3 cellular contexts compared by ENCODE assay signal in the genomic region with DNA sequence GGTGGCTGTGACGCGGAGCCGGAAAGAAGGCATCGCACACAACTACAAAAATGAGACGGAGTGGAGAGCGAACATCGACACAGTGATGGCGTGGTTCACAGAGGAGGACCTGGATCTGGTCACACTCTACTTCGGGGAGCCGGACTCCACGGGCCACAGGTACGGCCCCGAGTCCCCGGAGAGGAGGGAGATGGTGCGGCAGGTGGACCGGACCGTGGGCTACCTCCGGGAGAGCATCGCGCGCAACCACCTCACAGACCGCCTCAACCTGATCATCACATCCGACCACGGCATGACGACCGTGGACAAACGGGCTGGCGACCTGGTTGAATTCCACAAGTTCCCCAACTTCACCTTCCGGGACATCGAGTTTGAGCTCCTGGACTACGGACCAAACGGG.
TF ChIP-seq lines count a peak whose summit lies in the region.

No MANE protein-coding gene starts in this region.

TF ChIP-seq in IMR-90, 13 proteins besides CTCF, POLR2A, EP300 and RAD21:
- TF ChIP-seq SMC3 (IDR thresholded peaks at IDR 0.05; ENCODE audit: low read depth, low read length) = no peak
- TF ChIP-seq MAZ (IDR thresholded peaks at IDR 0.05; ENCODE audit: borderline replicate concordance, low read depth, low read length) = no peak
- no peak for TF ChIP-seq RCOR1 (IDR thresholded peaks at IDR 0.05; ENCODE audit: insufficient replicate concordance, low read length)
- no peak for TF ChIP-seq BHLHE40 (IDR thresholded peaks at IDR 0.05; ENCODE audit: low read depth, low read length)
- TF ChIP-seq, protein P1, sequence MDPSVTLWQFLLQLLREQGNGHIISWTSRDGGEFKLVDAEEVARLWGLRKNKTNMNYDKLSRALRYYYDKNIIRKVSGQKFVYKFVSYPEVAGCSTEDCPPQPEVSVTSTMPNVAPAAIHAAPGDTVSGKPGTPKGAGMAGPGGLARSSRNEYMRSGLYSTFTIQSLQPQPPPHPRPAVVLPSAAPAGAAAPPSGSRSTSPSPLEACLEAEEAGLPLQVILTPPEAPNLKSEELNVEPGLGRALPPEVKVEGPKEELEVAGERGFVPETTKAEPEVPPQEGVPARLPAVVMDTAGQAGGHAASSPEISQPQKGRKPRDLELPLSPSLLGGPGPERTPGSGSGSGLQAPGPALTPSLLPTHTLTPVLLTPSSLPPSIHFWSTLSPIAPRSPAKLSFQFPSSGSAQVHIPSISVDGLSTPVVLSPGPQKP (IDR thresholded peaks at IDR 0.05; ENCODE audit: borderline replicate concordance, low read depth, low read length) = no peak
- TF ChIP-seq CEBPB (IDR thresholded peaks at IDR 0.05; ENCODE audit: low read depth, low read length) = no peak
- TF ChIP-seq CHD1 (IDR thresholded peaks at IDR 0.05; ENCODE audit: low read depth, low read length) = no peak
- TF ChIP-seq FOS (IDR thresholded peaks at IDR 0.05; ENCODE audit: low read depth, low read length) = no peak
- TF ChIP-seq NFE2L2 (IDR thresholded peaks at IDR 0.05; ENCODE audit: low read depth, low read length) = no peak
- TF ChIP-seq MAFK (IDR thresholded peaks at IDR 0.05; ENCODE audit: low read depth, low read length) = no peak
- TF ChIP-seq, protein P2, sequence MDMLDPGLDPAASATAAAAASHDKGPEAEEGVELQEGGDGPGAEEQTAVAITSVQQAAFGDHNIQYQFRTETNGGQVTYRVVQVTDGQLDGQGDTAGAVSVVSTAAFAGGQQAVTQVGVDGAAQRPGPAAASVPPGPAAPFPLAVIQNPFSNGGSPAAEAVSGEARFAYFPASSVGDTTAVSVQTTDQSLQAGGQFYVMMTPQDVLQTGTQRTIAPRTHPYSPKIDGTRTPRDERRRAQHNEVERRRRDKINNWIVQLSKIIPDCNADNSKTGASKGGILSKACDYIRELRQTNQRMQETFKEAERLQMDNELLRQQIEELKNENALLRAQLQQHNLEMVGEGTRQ (IDR thresholded peaks at IDR 0.05; ENCODE audit: low read depth, low read length) = no peak
- TF ChIP-seq RFX5 (IDR thresholded peaks at IDR 0.05; ENCODE audit: low read depth, low read length) = no peak
- TF ChIP-seq MXI1 (IDR thresholded peaks at IDR 0.05; ENCODE audit: borderline replicate concordance, low read depth, low read length) = no peak

TF ChIP-seq in GM12878, 131 proteins besides CTCF, POLR2A, EP300 and RAD21:
- TF ChIP-seq, protein P3, sequence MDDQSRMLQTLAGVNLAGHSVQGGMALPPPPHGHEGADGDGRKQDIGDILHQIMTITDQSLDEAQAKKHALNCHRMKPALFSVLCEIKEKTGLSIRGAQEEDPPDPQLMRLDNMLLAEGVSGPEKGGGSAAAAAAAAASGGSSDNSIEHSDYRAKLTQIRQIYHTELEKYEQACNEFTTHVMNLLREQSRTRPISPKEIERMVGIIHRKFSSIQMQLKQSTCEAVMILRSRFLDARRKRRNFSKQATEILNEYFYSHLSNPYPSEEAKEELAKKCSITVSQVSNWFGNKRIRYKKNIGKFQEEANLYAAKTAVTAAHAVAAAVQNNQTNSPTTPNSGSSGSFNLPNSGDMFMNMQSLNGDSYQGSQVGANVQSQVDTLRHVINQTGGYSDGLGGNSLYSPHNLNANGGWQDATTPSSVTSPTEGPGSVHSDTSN (IDR thresholded peaks at IDR 0.05; ENCODE audit: insufficient replicate concordance, low read depth, low read length) = peak; percentile 10
- TF ChIP-seq, protein P4, sequence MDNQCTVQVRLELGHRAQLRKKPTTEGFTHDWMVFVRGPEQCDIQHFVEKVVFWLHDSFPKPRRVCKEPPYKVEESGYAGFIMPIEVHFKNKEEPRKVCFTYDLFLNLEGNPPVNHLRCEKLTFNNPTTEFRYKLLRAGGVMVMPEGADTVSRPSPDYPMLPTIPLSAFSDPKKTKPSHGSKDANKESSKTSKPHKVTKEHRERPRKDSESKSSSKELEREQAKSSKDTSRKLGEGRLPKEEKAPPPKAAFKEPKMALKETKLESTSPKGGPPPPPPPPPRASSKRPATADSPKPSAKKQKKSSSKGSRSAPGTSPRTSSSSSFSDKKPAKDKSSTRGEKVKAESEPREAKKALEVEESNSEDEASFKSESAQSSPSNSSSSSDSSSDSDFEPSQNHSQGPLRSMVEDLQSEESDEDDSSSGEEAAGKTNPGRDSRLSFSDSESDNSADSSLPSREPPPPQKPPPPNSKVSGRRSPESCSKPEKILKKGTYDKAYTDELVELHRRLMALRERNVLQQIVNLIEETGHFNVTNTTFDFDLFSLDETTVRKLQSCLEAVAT (IDR thresholded peaks at IDR 0.05) = no peak
TF ChIP-seq in GM12878: peak in this region for 1.

TF ChIP-seq in SK-N-SH, 30 proteins besides CTCF, POLR2A, EP300 and RAD21:
- no peak for TF ChIP-seq GABPA (IDR thresholded peaks at IDR 0.05; ENCODE audit: low read depth)
